Comparison of ENCODE assay signal across 16 cellular contexts in genomic region chr12:56518570-56518969, GRCh38. TPM values are rescaled to one million over a fixed set of nuclear protein-coding genes. Genes with fewer than 3 reads are reported as not detected.
A peak's percentile ranks its signal among the peaks of the same experiment; 100 is the strongest.
DNase-seq lines count a peak whose midpoint lies in the region; ATAC-seq, FAIRE-seq and TF ChIP-seq lines count a peak whose summit lies in the region.
"Had no signal": no experiment of that assay in that cellular context is flagged by ENCODE, and none has a peak within 500 bp of the region (broad histone marks: within the 10 kb centered on the region; RNA-seq: fewer than 3 reads in every experiment).

No MANE protein-coding gene starts in this region.

- dilution Hi-C loops in keratinocyte (cut with MboI; ENCODE audit: extremely low pct_ligation_motif_present, low sequenced_read_pairs), result no loop called here

- H3K9ac ChIP-seq in astrocyte (ENCODE audit: low read length) (no peak overlapping the region), keratinocyte (ENCODE audit: control insufficient read depth, extremely low read depth, insufficient read depth, low read length) (no peak overlapping the region)

- H3K36me3 ChIP-seq in astrocyte (ENCODE audit: insufficient read depth, low read length) (no peaks in the 10 kb centered on the region), keratinocyte (ENCODE audit: control insufficient read depth in 2 of 2, extremely low read depth in 1 of 2, insufficient read depth in 2 of 2, low read length in 2 of 2) (no peaks in the 10 kb centered on the region), Caco-2 (ENCODE audit: control insufficient read depth, insufficient read depth, low read length) (no peaks in the 10 kb centered on the region)

- DNase-seq in A549 (ENCODE audit: low read depth in 1 of 2, low spot score in 1 of 2), result peak in 1 of 2 experiments; percentile 64
- DNase-seq in HS-5 (ENCODE audit: low read depth), result peak; percentile 46
- DNase-seq in astrocyte (ENCODE audit: low read depth), result peak; percentile 44
- DNase-seq in keratinocyte (ENCODE audit: low read depth, low spot score), result no peak
- no peak for DNase-seq in NCI-H748 treated with DMSO at 0.1 percent for 48 hours (lab: John Stamatoyannopoulos, UW)
- no peak for DNase-seq in NCI-H1105 treated with DMSO at 0.1 percent for 48 hours (lab: John Stamatoyannopoulos, UW)
- no peak for DNase-seq in Caco-2
- no peak for DNase-seq in glutamatergic neuron
- DNase-seq: activated CD4-positive, alpha-beta T cell treated with anti-CD3 and anti-CD28 coated beads for 48 hours; activated T-cell treated with anti-CD3 and anti-CD28 coated beads, Interleukin-2, amount 50 U/mL, for 72 hours; AML-193; aorta; DND-41; effector CD4-positive, alpha-beta T cell; NCI-H2171 treated with DMSO at 0.1 percent for 48 hours; stimulated activated CD4-positive, alpha-beta T cell treated with anti-CD3 and anti-CD28 coated beads, Interleukin-1b, Interleukin-23, amount 100 ng/mL, for 48 hours had no signal

- H2AFZ ChIP-seq in astrocyte (ENCODE audit: low read depth, low read length) (no peak overlapping the region), keratinocyte (ENCODE audit: control insufficient read depth, low read length) (no peak overlapping the region)

- peaks cover 17% of the 10 kb centered on the region for H3K79me2 ChIP-seq in astrocyte (ENCODE audit: insufficient read depth, low read length)
- peaks cover 18% of the 10 kb centered on the region for H3K79me2 ChIP-seq in keratinocyte (ENCODE audit: control insufficient read depth, insufficient read depth, low read length)

- peak in 1 of 2 experiments; percentile 34; a peak in 3 of 6 replicates for ATAC-seq in A549
- ATAC-seq: activated T-cell treated with anti-CD3 and anti-CD28 coated beads, Interleukin-2, amount 50 U/mL, for 72 hours had no signal

- no peak for TF ChIP-seq EP300 in A549 (IDR thresholded peaks at IDR 0.05)

- no peak for TF ChIP-seq POLR2A in A549 (IDR thresholded peaks at IDR 0.05; ENCODE audit: low read length)

- H3K4me1 ChIP-seq in A549 (peaks cover 41% of the 10 kb centered on the region), astrocyte (ENCODE audit: insufficient read depth, low read length) (peaks cover 6% of the 10 kb centered on the region), keratinocyte (ENCODE audit: control insufficient read depth, extremely low read depth, insufficient read depth, low read length) (peaks cover 33% of the 10 kb centered on the region), Caco-2 (peaks cover 4% of the 10 kb centered on the region; the same call in 1 of the 2 replicates)

- intact Hi-C loops in Caco-2 (cut with micrococcal nuclease; ENCODE audit: unreplicated experiment), result no loop called here

- POLR2A ChIA-PET in A549 (lab: Yijun Ruan, JAX), result no interaction called here
- POLR2A ChIA-PET in Caco-2 (lab: Charles Lee), result no interaction called here

- no peaks in the 10 kb centered on the region for H3K9me3 Mint-ChIP-seq in astrocyte (ENCODE audit: unreplicated experiment)
- H3K9me3 Mint-ChIP-seq in Caco-2 (ENCODE audit: unreplicated experiment), result no peaks in the 10 kb centered on the region
- peaks cover 2% of the 10 kb centered on the region for H3K9me3 Mint-ChIP-seq in glutamatergic neuron (ENCODE audit: unreplicated experiment)
- H3K9me3 Mint-ChIP-seq: activated T-cell treated with anti-CD3 and anti-CD28 coated beads, Interleukin-2, amount 50 U/mL, for 72 hours had no signal

- H3K36me3 Mint-ChIP-seq in astrocyte (ENCODE audit: low read depth, unreplicated experiment) (no peaks in the 10 kb centered on the region), Caco-2 (ENCODE audit: insufficient read depth, unreplicated experiment) (no peaks in the 10 kb centered on the region), glutamatergic neuron (ENCODE audit: unreplicated experiment) (no peaks in the 10 kb centered on the region)

- H3K27me3 ChIP-seq in astrocyte (ENCODE audit: insufficient read depth, low read length) (no peaks in the 10 kb centered on the region), keratinocyte (ENCODE audit: control insufficient read depth, extremely low read depth, insufficient read depth, low read length) (no peaks in the 10 kb centered on the region), Caco-2 (replicated peaks; ENCODE audit: control insufficient read depth, insufficient read depth, low read length) (no peaks in the 10 kb centered on the region)

- WGBS in A549 (ENCODE audit: missing lambda C conversion rate), result 1% methylated on average over 2 of the region's 2 CpGs

- FAIRE-seq in A549 (lab: Jason Lieb, UNC) (peak; percentile 73), astrocyte (lab: Jason Lieb, UNC) (peak; percentile 5), keratinocyte (lab: Jason Lieb, UNC) (peak; percentile 59)

- H3K27ac ChIP-seq in A549 (peak overlapping the region; percentile 59 to 89), astrocyte (ENCODE audit: low read depth, low read length) (no peak overlapping the region), keratinocyte (ENCODE audit: control insufficient read depth, insufficient read depth, low read length) (peak overlapping the region; percentile 50)

- H3K4me3 Mint-ChIP-seq in astrocyte (ENCODE audit: unreplicated experiment) (no peak overlapping the region), Caco-2 (ENCODE audit: unreplicated experiment) (no peak overlapping the region), glutamatergic neuron (ENCODE audit: unreplicated experiment) (no peak overlapping the region)
- H3K4me3 Mint-ChIP-seq: activated T-cell treated with anti-CD3 and anti-CD28 coated beads, Interleukin-2, amount 50 U/mL, for 72 hours had no signal

- no TSS peak for BruUV-seq in Caco-2 (replicated peaks; lab: Mats Ljungman, UMichigan)

- no peaks in the 10 kb centered on the region for H3K27me3 Mint-ChIP-seq in astrocyte (ENCODE audit: low read depth, unreplicated experiment)
- H3K27me3 Mint-ChIP-seq in Caco-2 (ENCODE audit: insufficient read depth, unreplicated experiment), result no peaks in the 10 kb centered on the region
- H3K27me3 Mint-ChIP-seq in glutamatergic neuron (ENCODE audit: unreplicated experiment), result no peaks in the 10 kb centered on the region

- TF ChIP-seq CTCF in A549 (IDR thresholded peaks at IDR 0.05), result no peak
- TF ChIP-seq CTCF in astrocyte (IDR thresholded peaks at IDR 0.05; ENCODE audit: insufficient read depth, low read depth, low read length), result no peak
- no peak for TF ChIP-seq CTCF in keratinocyte (optimal IDR thresholded peaks at IDR 0.05 in 1 of 3, IDR thresholded peaks at IDR 0.05 in 1 of 3, conservative IDR thresholded peaks at IDR 0.05 in 1 of 3; ENCODE audit: extremely low read depth in 1 of 3, insufficient read depth in 2 of 3, low read length in 3 of 3)
- TF ChIP-seq CTCF in Caco-2 (IDR thresholded peaks at IDR 0.05; ENCODE audit: insufficient read depth in 1 of 2, low read depth in 1 of 2, low read length in 1 of 2, severe bottlenecking in 1 of 2, unreplicated experiment in 1 of 2), result no peak
- no peak for TF ChIP-seq CTCF in glutamatergic neuron (IDR thresholded peaks at IDR 0.05; ENCODE audit: partially characterized antibody, unreplicated experiment)

- H3K9me1 ChIP-seq in keratinocyte (ENCODE audit: control insufficient read depth, extremely low read depth, insufficient read depth, low read length), result no peaks in the 10 kb centered on the region

- H3K4me2 ChIP-seq in A549 (peak overlapping the region; percentile 63), astrocyte (ENCODE audit: low read length) (peak overlapping the region; percentile 17), keratinocyte (ENCODE audit: control insufficient read depth, extremely low read depth, insufficient read depth, low read depth, low read length) (peak overlapping the region; percentile 54)

- no peak for TF ChIP-seq RAD21 in A549 (conservative IDR thresholded peaks at IDR 0.05 in 1 of 2, IDR thresholded peaks at IDR 0.05 in 1 of 2)

- CTCF ChIA-PET in A549 (lab: Yijun Ruan, JAX) (interaction anchor here (0.7 to 6.1 kb wide), 5 partner anchors 21 to 117 kb away, joined by 3 to 36 read pairs (median 5); no protein-coding TSS in a partner anchor), Caco-2 (lab: Charles Lee) (no interaction called here)

- H3K27ac Mint-ChIP-seq in astrocyte (ENCODE audit: unreplicated experiment) (peak overlapping the region; percentile 63), Caco-2 (ENCODE audit: unreplicated experiment) (no peak overlapping the region), glutamatergic neuron (ENCODE audit: unreplicated experiment) (no peak overlapping the region)
- H3K27ac Mint-ChIP-seq: activated T-cell treated with anti-CD3 and anti-CD28 coated beads, Interleukin-2, amount 50 U/mL, for 72 hours had no signal

- H3K9me3 ChIP-seq in A549, result no peaks in the 10 kb centered on the region
- no peaks in the 10 kb centered on the region for H3K9me3 ChIP-seq in astrocyte (ENCODE audit: insufficient read depth, low read depth, low read length)
- H3K9me3 ChIP-seq in keratinocyte (ENCODE audit: control insufficient read depth, low read depth, low read length), result no peaks in the 10 kb centered on the region
- H3K9me3 ChIP-seq in Caco-2, result no peaks in the 10 kb centered on the region

- H3K4me1 Mint-ChIP-seq in astrocyte (ENCODE audit: low read depth, unreplicated experiment) (peaks cover 14% of the 10 kb centered on the region), Caco-2 (ENCODE audit: low read depth, unreplicated experiment) (peaks cover 6% of the 10 kb centered on the region), glutamatergic neuron (ENCODE audit: low read depth, unreplicated experiment) (peaks cover 6% of the 10 kb centered on the region)

- no peaks in the 10 kb centered on the region for H4K20me1 ChIP-seq in astrocyte (ENCODE audit: insufficient read depth, low read length)
- H4K20me1 ChIP-seq in keratinocyte (ENCODE audit: control insufficient read depth, extremely low read depth, insufficient read depth, low read length), result no peaks in the 10 kb centered on the region

- H3K4me3 ChIP-seq in A549 (no peak overlapping the region), astrocyte (ENCODE audit: insufficient read depth, low read depth, low read length) (no peak overlapping the region), keratinocyte (ENCODE audit: control insufficient read depth in 2 of 3, extremely low read depth in 1 of 3, insufficient read depth in 2 of 3, low read depth in 1 of 3, low read length in 3 of 3) (peak overlapping the region in 1 of 3 experiments; percentile 15), Caco-2 (ENCODE audit: low read depth, low read length) (no peak overlapping the region)

RNA-seq across cellular contexts. Expression of gene RBMS2, which starts 3.0 kb away (rescaled TPM):
- polyA plus RNA-seq in A549 (2011; rRNA removed) (46.4 and 61.6 TPM in 2 replicates), A549 (2017; fragmentation: RNase III; extraction: RNeasy Plus Mini Kit Qiagen cat#74134 plus additional on column Dnase treatment) (13.3 to 16.5 TPM (median 15.1 TPM) in 3 replicates), keratinocyte (46.2 to 83.0 TPM (median 64.5 TPM) in 3 replicates)
- 17.7 and 27.3 TPM in 2 replicates for polyA plus RNA-seq in A549 (2012; cell fraction: cytosol; rRNA removed)
- 19.4 and 20.9 TPM in 2 replicates for polyA plus RNA-seq in A549 (2012; cell fraction: nucleus; rRNA removed)
- 81.1 and 121 TPM in 2 replicates for polyA minus RNA-seq in A549 (2011; rRNA and poly(A)+ RNA removed)
- total RNA-seq in astrocyte (88.3 and 111 TPM in 2 replicates), Caco-2 (2022) (32.5 and 39.5 TPM in 2 replicates), glutamatergic neuron (ENCODE audit: unreplicated experiment) (10.2 TPM)
- 30.6 TPM for polyA plus RNA-seq in keratinocyte (2011; ENCODE audit: low read depth)
- polyA plus RNA-seq in keratinocyte (2011; cell fraction: cytosol; rRNA removed), result 56.0 and 98.7 TPM in 2 replicates
- 64.2 and 80.8 TPM in 2 replicates for polyA plus RNA-seq in keratinocyte (2011; cell fraction: nucleus; rRNA removed)
- polyA plus RNA-seq in keratinocyte (2012; ENCODE audit: low replicate concordance), result 10.1 and 44.1 TPM in 2 replicates
- 131 to 235 TPM (median 210 TPM) in 3 replicates for polyA minus RNA-seq in keratinocyte
- 47.2 TPM for polyA minus RNA-seq in keratinocyte (2011; cell fraction: cytosol; rRNA and poly(A)+ RNA removed)
- 27.3 and 67.9 TPM in 2 replicates for polyA minus RNA-seq in keratinocyte (2011; cell fraction: nucleus; rRNA and poly(A)+ RNA removed)

RNA-seq across cellular contexts. Expression of gene GLS2, which starts 30.6 kb away (rescaled TPM):
- polyA plus RNA-seq in A549 (2011; rRNA removed) (0.36 and 0.61 TPM in 2 replicates), A549 (2017; fragmentation: RNase III; extraction: RNeasy Plus Mini Kit Qiagen cat#74134 plus additional on column Dnase treatment) (0.07 to 0.44 TPM (median 0.18 TPM) in 3 replicates), keratinocyte (0.63 to 0.87 TPM (median 0.68 TPM) in 3 replicates)
- 0.16 and 0.30 TPM in 2 replicates for polyA plus RNA-seq in A549 (2012; cell fraction: cytosol; rRNA removed)
- polyA plus RNA-seq in A549 (2012; cell fraction: nucleus; rRNA removed), result 0.09 and 0.24 TPM in 2 replicates
- polyA minus RNA-seq in A549 (2011; rRNA and poly(A)+ RNA removed), result 0.17 and 1.1 TPM in 2 replicates
- total RNA-seq in astrocyte (0.94 and 1.1 TPM in 2 replicates), Caco-2 (2022) (14.2 and 14.7 TPM in 2 replicates), glutamatergic neuron (ENCODE audit: unreplicated experiment) (0.91 TPM)
- polyA plus RNA-seq in keratinocyte (2011; ENCODE audit: low read depth), result 1.0 TPM
- 0.83 and 0.89 TPM in 2 replicates for polyA plus RNA-seq in keratinocyte (2011; cell fraction: cytosol; rRNA removed)
- polyA plus RNA-seq in keratinocyte (2011; cell fraction: nucleus; rRNA removed), result 0.65 and 1.3 TPM in 2 replicates
- 0.62 and 2.3 TPM in 2 replicates for polyA plus RNA-seq in keratinocyte (2012; ENCODE audit: low replicate concordance)
- polyA minus RNA-seq in keratinocyte, result 0.82 to 1.9 TPM (median 1.1 TPM) in 3 replicates
- polyA minus RNA-seq in keratinocyte (2011; cell fraction: cytosol; rRNA and poly(A)+ RNA removed), result 0.77 TPM
- polyA minus RNA-seq in keratinocyte (2011; cell fraction: nucleus; rRNA and poly(A)+ RNA removed), result 0.63 TPM in 1 of 2 replicates, not detected in the other

RNA-seq across cellular contexts. Expression of gene SPRYD4, which starts 50.2 kb away (rescaled TPM):
- polyA plus RNA-seq in A549 (2011; rRNA removed) (3.5 and 3.8 TPM in 2 replicates), A549 (2017; fragmentation: RNase III; extraction: RNeasy Plus Mini Kit Qiagen cat#74134 plus additional on column Dnase treatment) (2.1 to 2.2 TPM (median 2.1 TPM) in 3 replicates), keratinocyte (2.1 to 3.3 TPM (median 3.1 TPM) in 3 replicates)
- polyA plus RNA-seq in A549 (2012; cell fraction: cytosol; rRNA removed), result 3.2 and 3.4 TPM in 2 replicates
- 3.2 and 4.3 TPM in 2 replicates for polyA plus RNA-seq in A549 (2012; cell fraction: nucleus; rRNA removed)
- polyA minus RNA-seq in A549 (2011; rRNA and poly(A)+ RNA removed), result 5.5 and 5.8 TPM in 2 replicates
- total RNA-seq in astrocyte (1.6 and 2.0 TPM in 2 replicates), Caco-2 (2022) (2.8 TPM in 2 replicates), glutamatergic neuron (ENCODE audit: unreplicated experiment) (3.6 TPM)
- polyA plus RNA-seq in keratinocyte (2011; ENCODE audit: low read depth), result 0.17 TPM
- 1.7 and 2.2 TPM in 2 replicates for polyA plus RNA-seq in keratinocyte (2011; cell fraction: cytosol; rRNA removed)
- polyA plus RNA-seq in keratinocyte (2011; cell fraction: nucleus; rRNA removed), result 3.7 TPM in 2 replicates
- 1.2 TPM in 2 replicates for polyA plus RNA-seq in keratinocyte (2012; ENCODE audit: low replicate concordance)
- polyA minus RNA-seq in keratinocyte, result 1.2 to 3.3 TPM (median 3.0 TPM) in 3 replicates
- 0.77 TPM for polyA minus RNA-seq in keratinocyte (2011; cell fraction: cytosol; rRNA and poly(A)+ RNA removed)
- polyA minus RNA-seq in keratinocyte (2011; cell fraction: nucleus; rRNA and poly(A)+ RNA removed), result 1.2 and 2.0 TPM in 2 replicates

Comparison
In these comparisons a context has a peak if more than half of its experiments do, and no peak if none do; other contexts are left out.
1. DNase-seq: peak in HS-5 (single experiment) and astrocyte (single experiment); none in keratinocyte (single experiment), NCI-H748 treated with DMSO at 0.1 percent for 48 hours (single experiment), NCI-H1105 treated with DMSO at 0.1 percent for 48 hours (single experiment), Caco-2 (0 of 2) and glutamatergic neuron (single experiment).
2. Peak in every context shown above with its lines, with median percentiles within 50 percentile points of each other: H3K4me2 ChIP-seq.